Comparison of ENCODE assay signal across 25 cellular contexts in genomic region chr13:102686024-102686423, GRCh38. TPM values are rescaled to one million over a fixed set of nuclear protein-coding genes. Genes with fewer than 3 reads are reported as not detected.
DNase-seq lines count a peak whose midpoint lies in the region; ATAC-seq, FAIRE-seq and TF ChIP-seq lines count a peak whose summit lies in the region.
"Had no signal": no experiment of that assay in that cellular context is flagged by ENCODE, and none has a peak within 500 bp of the region (broad histone marks: within the 10 kb centered on the region; RNA-seq: fewer than 3 reads in every experiment).

No MANE protein-coding gene starts in this region.

- no peak overlapping the region for H3K18ac ChIP-seq in H1 (ENCODE audit: extremely low read depth, low read length)

- no peak overlapping the region for H2BK20ac ChIP-seq in H1 (ENCODE audit: low read length)

- no peak overlapping the region for H3K14ac ChIP-seq in H1 (ENCODE audit: insufficient read length)

- no peak overlapping the region for H3K56ac ChIP-seq in H1 (replicated peaks; ENCODE audit: insufficient read length, low read depth, low read length)

- H2BK5ac ChIP-seq in H1 (ENCODE audit: low read depth, low read length): no peak overlapping the region; the same call in 1 of the 2 replicates

- peaks cover 21% of the 10 kb centered on the region for H3K4me1 Mint-ChIP-seq in activated naive CD4-positive, alpha-beta T cell treated with anti-CD3 and anti-CD28 coated beads for 36 hours (ENCODE audit: low read depth)
- H3K4me1 Mint-ChIP-seq in T-helper 17 cell: peaks cover 9% of the 10 kb centered on the region
- H3K4me1 Mint-ChIP-seq in stimulated activated effector memory CD8-positive, alpha-beta T cell treated with anti-CD3 and anti-CD28 coated beads, Interleukin-12 subunit alpha, Interleukin-12 subunit beta, amount 100 ng/mL, for 72 hours: peaks cover 27% of the 10 kb centered on the region

- no peak overlapping the region for H3K4me2 ChIP-seq in H1 (ENCODE audit: insufficient read depth in 1 of 2, low read depth in 2 of 2, low read length in 2 of 2)

- H4K5ac ChIP-seq in H1 (ENCODE audit: insufficient read length, low read depth, low read length): no peak overlapping the region

- no peaks in the 10 kb centered on the region for H3K79me2 ChIP-seq in H1 (ENCODE audit: control insufficient read depth in 1 of 2, insufficient read depth in 2 of 2, low read length in 2 of 2)

- WGBS in H1 (ENCODE audit: extremely low coverage in 1 of 2, insufficient coverage in 1 of 2, insufficient read length in 1 of 2, insufficient replicate concordance in 2 of 2, low coverage in 1 of 2, low lambda C conversion rate in 2 of 2, missing lambda C conversion rate in 1 of 2), 2 experiments: 92% methylated on average over 3 of the region's 3 CpGs; no CpG with 5 or more reads in 1 of the 2 experiments

- H3K4me3 Mint-ChIP-seq in activated naive CD4-positive, alpha-beta T cell treated with anti-CD3 and anti-CD28 coated beads for 36 hours: no peak overlapping the region
- no peak overlapping the region for H3K4me3 Mint-ChIP-seq in T-helper 17 cell
- no peak overlapping the region for H3K4me3 Mint-ChIP-seq in stimulated activated effector memory CD8-positive, alpha-beta T cell treated with anti-CD3 and anti-CD28 coated beads, Interleukin-12 subunit alpha, Interleukin-12 subunit beta, amount 100 ng/mL, for 72 hours
- H3K4me3 Mint-ChIP-seq: CD8-positive, alpha-beta memory T cell; H9; HFFc6 had no signal

- H3K27me3 Mint-ChIP-seq in activated naive CD4-positive, alpha-beta T cell treated with anti-CD3 and anti-CD28 coated beads for 36 hours (ENCODE audit: low read depth): no peaks in the 10 kb centered on the region
- H3K27me3 Mint-ChIP-seq in T-helper 17 cell: no peaks in the 10 kb centered on the region
- H3K27me3 Mint-ChIP-seq: CD8-positive, alpha-beta memory T cell had no signal

- H2BK120ac ChIP-seq in H1 (replicated peaks; ENCODE audit: low read depth, low read length): peak overlapping the region; percentile 67

- no peak overlapping the region for H2AK5ac ChIP-seq in H1 (ENCODE audit: low read depth, low read length)

- no peaks in the 10 kb centered on the region for H3K36me3 Mint-ChIP-seq in activated naive CD4-positive, alpha-beta T cell treated with anti-CD3 and anti-CD28 coated beads for 36 hours (ENCODE audit: low read depth)
- no peaks in the 10 kb centered on the region for H3K36me3 Mint-ChIP-seq in T-helper 17 cell (ENCODE audit: low read depth)
- H3K36me3 Mint-ChIP-seq in stimulated activated effector memory CD8-positive, alpha-beta T cell treated with anti-CD3 and anti-CD28 coated beads, Interleukin-12 subunit alpha, Interleukin-12 subunit beta, amount 100 ng/mL, for 72 hours: peaks cover 5% of the 10 kb centered on the region
- H3K36me3 Mint-ChIP-seq: CD8-positive, alpha-beta memory T cell had no signal

- H3K4me1 ChIP-seq in H1 (replicated peaks in 1 of 4; ENCODE audit: control insufficient read depth in 3 of 4, insufficient read depth in 4 of 4, low read length in 3 of 4): peaks cover 0 to 6% (median 4%) of the 10 kb centered on the region in 4 experiments; a peak in 5 of 7 replicates

- H3K23me2 ChIP-seq in H1 (ENCODE audit: low read depth, low read length): no peaks in the 10 kb centered on the region

- CTCF ChIA-PET in activated naive CD4-positive, alpha-beta T cell treated with anti-CD3 and anti-CD28 coated beads for 36 hours (lab: Charles Lee): interaction anchor here (0.5 kb wide), 1 partner anchor 31 kb away, joined by 3 read pairs; no protein-coding TSS in a partner anchor
- CTCF ChIA-PET in H1 (lab: Charles Lee; ENCODE audit: partially characterized antibody): interaction anchor here (1.5 kb wide), 1 partner anchor 115 kb away, joined by 6 read pairs; no protein-coding TSS in a partner anchor

- H3K4me3 ChIP-seq in H1 (ENCODE audit: extremely low read depth in 1 of 4, insufficient read depth in 2 of 4, low read depth in 3 of 4, low read length in 4 of 4): no peak overlapping the region
- H3K4me3 ChIP-seq: Peyer's patch had no signal

- H4K91ac ChIP-seq in H1 (replicated peaks; ENCODE audit: insufficient read length, low read length): no peak overlapping the region

- intact Hi-C loops in activated naive CD4-positive, alpha-beta T cell treated with anti-CD3 and anti-CD28 coated beads for 36 hours (cut with micrococcal nuclease): no loop called here

- no peak for TF ChIP-seq POLR2A in H1 (IDR thresholded peaks at IDR 0.05; ENCODE audit: control extremely low read depth in 1 of 2, low read depth in 2 of 2, low read length in 2 of 2)

- no peak overlapping the region for H4K8ac ChIP-seq in H1 (ENCODE audit: extremely low read depth, insufficient read depth, low read length)

- TF ChIP-seq RAD21 in H1 (IDR thresholded peaks at IDR 0.05 in 1 of 2, conservative IDR thresholded peaks at IDR 0.05 in 1 of 2; ENCODE audit: low read depth in 2 of 2, low read length in 2 of 2): no peak

- H2BK15ac ChIP-seq in H1 (ENCODE audit: low read length): no peak overlapping the region

- no peak overlapping the region for H3K23ac ChIP-seq in H1 (ENCODE audit: insufficient read length)

- no peak for TF ChIP-seq CTCF in H1 (IDR thresholded peaks at IDR 0.05; ENCODE audit: control extremely low read depth in 1 of 3, insufficient read depth in 1 of 3, low read depth in 1 of 3, low read length in 3 of 3)

- no peak overlapping the region for H2AFZ ChIP-seq in H1 (ENCODE audit: low read length)

- no peak overlapping the region for H3K27ac Mint-ChIP-seq in activated naive CD4-positive, alpha-beta T cell treated with anti-CD3 and anti-CD28 coated beads for 36 hours
- H3K27ac Mint-ChIP-seq in T-helper 17 cell: no peak overlapping the region
- H3K27ac Mint-ChIP-seq in stimulated activated effector memory CD8-positive, alpha-beta T cell treated with anti-CD3 and anti-CD28 coated beads, Interleukin-12 subunit alpha, Interleukin-12 subunit beta, amount 100 ng/mL, for 72 hours: no peak overlapping the region
- H3K27ac Mint-ChIP-seq: H9, HFFc6 had no signal

- H3K27me3 ChIP-seq in H1 (replicated peaks in 1 of 4; ENCODE audit: control insufficient read depth in 3 of 4, extremely low read depth in 1 of 4, insufficient read depth in 3 of 4, low read length in 3 of 4): no peaks in the 10 kb centered on the region
- H3K27me3 ChIP-seq: Peyer's patch had no signal

- H4K20me1 ChIP-seq in H1 (replicated peaks in 1 of 2; ENCODE audit: control insufficient read depth in 1 of 2, insufficient read depth in 2 of 2, low read length in 2 of 2): no peaks in the 10 kb centered on the region

- H3K27ac ChIP-seq in H1 (ENCODE audit: low read depth, low read length): no peak overlapping the region
- H3K27ac ChIP-seq: C4-2B, Peyer's patch had no signal

- peaks cover 2% of the 10 kb centered on the region for H3K9me3 Mint-ChIP-seq in activated naive CD4-positive, alpha-beta T cell treated with anti-CD3 and anti-CD28 coated beads for 36 hours
- H3K9me3 Mint-ChIP-seq in stimulated activated effector memory CD8-positive, alpha-beta T cell treated with anti-CD3 and anti-CD28 coated beads, Interleukin-12 subunit alpha, Interleukin-12 subunit beta, amount 100 ng/mL, for 72 hours: peaks cover 3% of the 10 kb centered on the region
- H3K9me3 Mint-ChIP-seq: CD8-positive, alpha-beta memory T cell; H9 had no signal

- no peak overlapping the region for H3K4ac ChIP-seq in H1 (replicated peaks; ENCODE audit: insufficient read length, low read depth, low read length)

- TF ChIP-seq EP300 in H1 (IDR thresholded peaks at IDR 0.05; ENCODE audit: borderline replicate concordance in 1 of 2, low read depth in 2 of 2, low read length in 2 of 2): no peak

- POLR2A ChIA-PET in H1 (lab: Charles Lee; ENCODE audit: partially characterized antibody): interaction anchor here (0.6 to 0.9 kb wide), 2 partner anchors 36 to 89 kb away, joined by 3 read pairs; partner anchors contain the start of gene TPP2

- peak; percentile 47 for ATAC-seq in T-helper 17 cell
- ATAC-seq in stimulated activated effector memory CD8-positive, alpha-beta T cell treated with anti-CD3 and anti-CD28 coated beads, Interleukin-12 subunit alpha, Interleukin-12 subunit beta, amount 100 ng/mL, for 72 hours: peak; percentile 68
- no peak for ATAC-seq in GM19397 (IDR thresholded peaks at IDR 0.05; ENCODE audit: unreplicated experiment)
- ATAC-seq in HG03108 (IDR thresholded peaks at IDR 0.05; ENCODE audit: unreplicated experiment): no peak
- ATAC-seq in GM19328 (IDR thresholded peaks at IDR 0.05; ENCODE audit: unreplicated experiment): no peak

- H3K9me3 ChIP-seq in T-helper 17 cell (ENCODE audit: control insufficient read depth, low read length, poor library complexity, severe bottlenecking) (no peaks in the 10 kb centered on the region), H1 (ENCODE audit: insufficient read depth in 2 of 2, low read depth in 1 of 2, low read length in 1 of 2) (no peaks in the 10 kb centered on the region)
- H3K9me3 ChIP-seq: Peyer's patch had no signal

- no peak overlapping the region for H3K9ac ChIP-seq in H1 (replicated peaks in 1 of 4; ENCODE audit: extremely low read depth in 1 of 4, low read depth in 3 of 4, low read length in 3 of 4)

- H2BK12ac ChIP-seq in H1 (ENCODE audit: low read depth, low read length): no peak overlapping the region

- no peaks in the 10 kb centered on the region for H3K36me3 ChIP-seq in H1 (ENCODE audit: control insufficient read depth in 2 of 4, insufficient read depth in 4 of 4, low read length in 3 of 4)
- H3K36me3 ChIP-seq: Peyer's patch had no signal

- DNase-seq in activated naive CD4-positive, alpha-beta T cell treated with anti-CD3 and anti-CD28 coated beads for 36 hours: peak; percentile 9
- DNase-seq in activated naive CD4-positive, alpha-beta T cell treated with anti-CD3 and anti-CD28 coated beads, Interleukin-2, amount 50 U/mL, for 16 hours: no peak
- DNase-seq in T-helper 17 cell (no peak), H1 (ENCODE audit: low read depth in 1 of 2, low spot score in 2 of 2) (no peak)
- DNase-seq in stimulated activated effector memory CD8-positive, alpha-beta T cell treated with anti-CD3 and anti-CD28 coated beads, Interleukin-12 subunit alpha, Interleukin-12 subunit beta, amount 100 ng/mL, for 72 hours (ENCODE audit: low spot score in 2 of 2): no peak
- DNase-seq: Calu3, DMS153, GDM1, H9, HFFc6, IMR-90, Karpas-422, NCI-H1694, NCI-H2081, NCI-H2171, NCI-H526 had no signal

- no peaks in the 10 kb centered on the region for H3K79me1 ChIP-seq in H1 (ENCODE audit: low read depth, low read length)

- FAIRE-seq in H1 (lab: Jason Lieb, UNC): no peak
- FAIRE-seq: A204.1 had no signal

RNA-seq across cellular contexts. Expression of gene METTL21C, which starts 8.8 kb away (rescaled TPM):
- not detected for total RNA-seq in activated naive CD4-positive, alpha-beta T cell treated with anti-CD3 and anti-CD28 coated beads for 36 hours
- not detected for total RNA-seq in T-helper 17 cell
- not detected in 2 replicates for total RNA-seq in H1 (2021; fragmentation: NEBNext Ultra II Directional; extraction: Animal tissue kit (Norgen Biotek cat#: 25700))
- not detected in 2 replicates for polyA plus RNA-seq in H1 (2011; rRNA removed)
- not detected for polyA plus RNA-seq in H1 (2011; cell fraction: cytosol; rRNA removed)
- polyA plus RNA-seq in H1 (2011; cell fraction: nucleus; rRNA removed): not detected
- not detected in 4 replicates for polyA plus RNA-seq in H1 (2012, experiment 1 of 2)
- polyA plus RNA-seq in H1 (2012, experiment 2 of 2): not detected
- not detected for polyA plus RNA-seq in H1 (2013, experiment 1 of 2)
- polyA plus RNA-seq in H1 (2013, experiment 2 of 2): 0.09 TPM
- polyA minus RNA-seq in H1 (2011; rRNA and poly(A)+ RNA removed): not detected in 2 replicates
- polyA minus RNA-seq in H1 (2011; cell fraction: cytosol; rRNA and poly(A)+ RNA removed): not detected
- polyA minus RNA-seq in H1 (2011; cell fraction: nucleus; rRNA and poly(A)+ RNA removed): not detected
- total RNA-seq: Calu3; CD8-positive, alpha-beta memory T cell; H9; HFFc6; IMR-90; M059J; OCI-LY7; Peyer's patch had no signal
- polyA plus RNA-seq: CD8-positive, alpha-beta memory T cell; IMR-90 had no signal

Comparison
In these comparisons a context has a peak if more than half of its experiments do, and no peak if none do; other contexts are left out.
1. ATAC-seq: peak in T-helper 17 cell (single experiment) and stimulated activated effector memory CD8-positive, alpha-beta T cell treated with anti-CD3 and anti-CD28 coated beads, Interleukin-12 subunit alpha, Interleukin-12 subunit beta, amount 100 ng/mL, for 72 hours (single experiment); none in GM19397 (single experiment), HG03108 (single experiment) and GM19328 (single experiment).